9 cellular contexts compared by ENCODE assay signal in genomic region chr17:65627892-65628622, GRCh38.
DNase-seq lines count a peak whose midpoint lies in the region; ATAC-seq and TF ChIP-seq lines count a peak whose summit lies in the region.
"Had no signal": no experiment of that assay in that cellular context is flagged by ENCODE, and none has a peak within 500 bp of the region (broad histone marks: within the 10 kb centered on the region; RNA-seq: fewer than 3 reads in every experiment).

No MANE protein-coding gene starts in this region.

- DNase-seq in AG20443 (ENCODE audit: low spot score) = peak; percentile 55
- peak; percentile 27 for DNase-seq in NCI-H1436 treated with DMSO at 0.1 percent for 48 hours (lab: John Stamatoyannopoulos, UW)
- DNase-seq in astrocyte of the spinal cord (ENCODE audit: low read depth, low spot score) = peak; percentile 89
- no peak for DNase-seq in mesothelial cell of epicardium (ENCODE audit: low spot score in 2 of 2, unreplicated experiment in 2 of 2)
- DNase-seq in left ventricle myocardium superior = no peak
- DNase-seq in NCI-H526 treated with DMSO at 0.1 percent for 48 hours (lab: John Stamatoyannopoulos, UW) = no peak
- DNase-seq in activated CD4-positive, alpha-beta T cell treated with anti-CD3 and anti-CD28 coated beads, Interleukin-2, amount 50 U/mL, for 4 hours = no peak
- DNase-seq: activated B cell treated with CpG ODN at 0.5 μM for 24 hours had no signal

- H3K9me3 Mint-ChIP-seq in mesothelial cell of epicardium = peaks cover 3% of the 10 kb centered on the region
- H3K9me3 Mint-ChIP-seq: activated B cell treated with CpG ODN at 0.5 μM for 24 hours had no signal

- ATAC-seq in left ventricle myocardium superior (no peak), GM19455 (IDR thresholded peaks at IDR 0.05; ENCODE audit: unreplicated experiment) (no peak)

- in situ Hi-C loops in astrocyte of the spinal cord (cut with HindIII; ENCODE audit: low sequenced_read_pairs) = no loop called here

- no peak overlapping the region for H3K4me3 Mint-ChIP-seq in mesothelial cell of epicardium
- H3K4me3 Mint-ChIP-seq: activated B cell treated with CpG ODN at 0.5 μM for 24 hours had no signal

- peaks cover under 1% of the 10 kb centered on the region for H3K36me3 Mint-ChIP-seq in mesothelial cell of epicardium

- no peak overlapping the region for H3K4me3 ChIP-seq in astrocyte of the spinal cord (ENCODE audit: low read depth, low read length)

- intact Hi-C loops in left ventricle myocardium superior (cut with micrococcal nuclease) = no loop called here

- peak overlapping the region; percentile 31 for H3K27ac Mint-ChIP-seq in mesothelial cell of epicardium
- H3K27ac Mint-ChIP-seq: activated B cell treated with CpG ODN at 0.5 μM for 24 hours had no signal

- no peaks in the 10 kb centered on the region for H3K27me3 Mint-ChIP-seq in mesothelial cell of epicardium (ENCODE audit: low read depth)

- TF ChIP-seq CTCF in astrocyte of the spinal cord (IDR thresholded peaks at IDR 0.05; ENCODE audit: low read depth, low read length) = no peak
- TF ChIP-seq CTCF in mesothelial cell of epicardium (IDR thresholded peaks at IDR 0.05; ENCODE audit: unreplicated experiment) = no peak

- peaks cover 33% of the 10 kb centered on the region for H3K4me1 Mint-ChIP-seq in mesothelial cell of epicardium
- H3K4me1 Mint-ChIP-seq: activated B cell treated with CpG ODN at 0.5 μM for 24 hours had no signal

Comparison
In these comparisons a context has a peak if more than half of its experiments do, and no peak if none do; other contexts are left out.
1. DNase-seq: peak in AG20443 (single experiment), NCI-H1436 treated with DMSO at 0.1 percent for 48 hours (single experiment) and astrocyte of the spinal cord (single experiment); none in mesothelial cell of epicardium (0 of 2), left ventricle myocardium superior (single experiment), NCI-H526 treated with DMSO at 0.1 percent for 48 hours (single experiment) and activated CD4-positive, alpha-beta T cell treated with anti-CD3 and anti-CD28 coated beads, Interleukin-2, amount 50 U/mL, for 4 hours (0 of 2).